6 cellular contexts compared by ENCODE assay signal in the genomic region with DNA sequence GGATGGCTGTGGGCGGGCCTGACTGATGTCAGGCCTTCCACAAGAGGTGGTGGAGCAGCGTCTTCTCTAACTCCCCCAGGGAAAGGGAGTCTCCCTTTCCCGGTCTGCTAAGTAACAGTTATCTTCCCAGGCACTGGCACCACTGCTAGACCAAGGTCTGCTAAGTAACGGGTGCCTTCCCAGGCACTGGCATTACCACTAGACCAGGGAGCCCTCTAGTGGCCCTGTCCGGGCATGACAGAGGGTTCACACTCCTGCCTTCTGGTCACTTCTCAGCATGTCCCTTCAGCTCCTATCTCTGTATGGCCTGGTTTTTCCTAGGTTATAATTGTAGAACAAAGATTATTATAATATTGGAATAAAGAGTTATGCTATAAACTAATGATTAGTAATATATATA. TPM values are rescaled to one million over a fixed set of nuclear protein-coding genes. Genes with fewer than 3 reads are reported as not detected.
DNase-seq lines count a peak whose midpoint lies in the region; ATAC-seq and TF ChIP-seq lines count a peak whose summit lies in the region.
"Not testable (repeated sequence)": the region's sequence is repeated elsewhere in the genome, so short reads cannot be mapped to it uniquely, and the experiment has no call there.

No MANE protein-coding gene starts in this region.

- peak overlapping the region in 6 of 7 donors; percentile 23 to 100 (median 99) for H3K27ac Mint-ChIP-seq in CD4-positive, alpha-beta memory T cell

- H3K27ac ChIP-seq in CD4-positive, alpha-beta memory T cell (ENCODE audit: low read depth, low read length): peak overlapping the region; percentile 74
- H3K27ac ChIP-seq in spleen: peak overlapping the region in 6 of 8 donors; percentile 63 to 100 (median 94)

- intact Hi-C loops in CD4-positive, alpha-beta memory T cell (cut with micrococcal nuclease): loop anchor here (1.0 kb wide), 4 partner anchors 28 to 86 kb away; partner anchors contain the start of gene LAMTOR4
- intact Hi-C loops in spleen (cut with DNase I; ENCODE audit: low total_unique reads): not testable (repeated sequence)

- H3K36me3 Mint-ChIP-seq in CD4-positive, alpha-beta memory T cell: peaks cover 4 to 24% of the 10 kb centered on the region in 2 donors

- 0 to 3% methylated on average over 1 to 2 of the region's 5 CpGs; no CpG with 5 or more reads in 3 of the 5 donors for WGBS in spleen, 5 donors

- H3K4me3 ChIP-seq in CD4-positive, alpha-beta memory T cell (ENCODE audit: low read length in 2 of 2); fibroblast of pulmonary artery (replicated peaks; ENCODE audit: low read depth, low read length): not testable (repeated sequence)
- H3K4me3 ChIP-seq in spleen: peak overlapping the region in 1 of 8 donors; percentile 56

- not testable (repeated sequence) for TF ChIP-seq POLR2A in spleen (IDR thresholded peaks at IDR 0.05)

- H3K4me1 ChIP-seq in CD4-positive, alpha-beta memory T cell (ENCODE audit: insufficient read depth, low read length): peaks cover 42% of the 10 kb centered on the region
- peaks cover 0 to 82% (median 19%) of the 10 kb centered on the region in 6 donors for H3K4me1 ChIP-seq in spleen

- CTCF ChIA-PET in CD4-positive, alpha-beta memory T cell (lab: Charles Lee; ENCODE audit: partially characterized antibody): interaction anchor here (0.6 to 5.3 kb wide), 21 partner anchors 9 to 221 kb away, joined by 3 to 108 read pairs (median 5); partner anchors contain the start of genes AP4M1, LAMTOR4, MBLAC1 and ZCWPW1

- POLR2A ChIA-PET in CD4-positive, alpha-beta memory T cell (lab: Charles Lee; ENCODE audit: partially characterized antibody): interaction anchor here (0.8 to 4.5 kb wide), 8 partner anchors 28 to 90 kb away, joined by 3 to 28 read pairs (median 6); partner anchors contain the start of gene LAMTOR4

- H3K27me3 Mint-ChIP-seq in CD4-positive, alpha-beta memory T cell: not testable (repeated sequence)

- peak; percentile 12 for ATAC-seq in HG02623 (IDR thresholded peaks at IDR 0.05; ENCODE audit: unreplicated experiment)

- H3K9me3 ChIP-seq in CD4-positive, alpha-beta memory T cell (ENCODE audit: control insufficient read depth in 1 of 2, low read length in 2 of 2); spleen: not testable (repeated sequence)

- H3K27me3 ChIP-seq in CD4-positive, alpha-beta memory T cell (ENCODE audit: insufficient read depth, low read length); spleen (replicated peaks in 1 of 7): not testable (repeated sequence)

- H3K4me3 Mint-ChIP-seq in CD4-positive, alpha-beta memory T cell: peak overlapping the region in 7 of 8 donors; percentile 87 to 97 (median 94)

- TF ChIP-seq CTCF in fibroblast of pulmonary artery (IDR thresholded peaks at IDR 0.05; ENCODE audit: low read length, missing control alignments): peak; percentile 46
- TF ChIP-seq CTCF in spleen (IDR thresholded peaks at IDR 0.05 in 8 of 11, conservative IDR thresholded peaks at IDR 0.05 in 3 of 11): peak in 10 of 11 experiments; percentile 12 to 79 (median 57)

- peak; percentile 64 to 86 (median 75) for DNase-seq in CD4-positive, alpha-beta memory T cell
- peak; percentile 36 for DNase-seq in NCI-H748 (lab: John Stamatoyannopoulos, UW; ENCODE audit: unreplicated experiment)
- peak; percentile 75 for DNase-seq in activated T-cell treated with anti-CD3 and anti-CD28 coated beads for 1 hour (ENCODE audit: low read depth)
- peak; percentile 50 for DNase-seq in fibroblast of pulmonary artery (ENCODE audit: low read depth)
- DNase-seq in spleen: peak; percentile 94

- H3K36me3 ChIP-seq in CD4-positive, alpha-beta memory T cell (ENCODE audit: insufficient read depth, low read length): not testable (repeated sequence)
- H3K36me3 ChIP-seq in spleen: peaks cover 0 to 29% (median 8%) of the 10 kb centered on the region in 6 donors

- H3K9me3 Mint-ChIP-seq in CD4-positive, alpha-beta memory T cell: not testable (repeated sequence)

- peaks cover 30 to 71% (median 41%) of the 10 kb centered on the region in 4 donors for H3K4me1 Mint-ChIP-seq in CD4-positive, alpha-beta memory T cell

RNA-seq across cellular contexts. Expression of gene PVRIG, which starts 1.8 kb away (rescaled TPM):
- total RNA-seq in CD4-positive, alpha-beta memory T cell: 10 to 100 TPM; 77.4 to 85.2 TPM
- polyA plus RNA-seq in CD4-positive, alpha-beta memory T cell: 10 to 100 TPM; 68.2 to 87.3 TPM
- 10 to 100 TPM; 21.9 to 58.7 (median 33.9) TPM for total RNA-seq in spleen
- 10 to 100 TPM; 20.3 to 41.2 (median 30.2) TPM for polyA plus RNA-seq in spleen

RNA-seq across cellular contexts. Expression of gene STAG3, which starts 40.2 kb away (rescaled TPM):
- 1 to 10 TPM; 6.5 to 7.7 TPM for total RNA-seq in CD4-positive, alpha-beta memory T cell
- polyA plus RNA-seq in CD4-positive, alpha-beta memory T cell: 1 to 10 TPM; 1.6 to 3.7 TPM
- total RNA-seq in spleen: 10 to 100 TPM in 5 of 7 donors, 1 to 10 TPM in 2; 8.0 to 59.6 (median 31.4) TPM
- 100 to 1,000 TPM in 2 of 3 donors, 10 to 100 TPM in 1; 69.5 to 123 (median 104) TPM for polyA plus RNA-seq in spleen

RNA-seq across cellular contexts. Expression of gene GPC2, which starts 40.8 kb away (rescaled TPM):
- 10 to 100 TPM; 11.8 to 12.5 TPM for total RNA-seq in CD4-positive, alpha-beta memory T cell
- under 1 TPM in 1 of 2 donors, not detected in 1; 0.73 TPM for polyA plus RNA-seq in CD4-positive, alpha-beta memory T cell
- total RNA-seq in spleen: 1 to 10 TPM; 2.4 to 5.3 (median 4.5) TPM
- 1 to 10 TPM; 2.1 to 4.4 (median 4.2) TPM for polyA plus RNA-seq in spleen

RNA-seq across cellular contexts. Expression of gene GAL3ST4, which starts 49.5 kb away (rescaled TPM):
- total RNA-seq in CD4-positive, alpha-beta memory T cell: 1 to 10 TPM; 8.0 to 8.9 TPM
- 1 to 10 TPM; 2.3 to 5.0 TPM for polyA plus RNA-seq in CD4-positive, alpha-beta memory T cell
- total RNA-seq in spleen: 1 to 10 TPM; 1.3 to 6.2 (median 3.0) TPM
- polyA plus RNA-seq in spleen: 1 to 10 TPM; 1.0 to 2.8 (median 1.1) TPM

RNA-seq across cellular contexts. Expression of gene TRAPPC14, which starts 59.4 kb away (rescaled TPM):
- 10 to 100 TPM; 68.7 to 73.0 TPM for total RNA-seq in CD4-positive, alpha-beta memory T cell
- polyA plus RNA-seq in CD4-positive, alpha-beta memory T cell: 1 to 10 TPM; 1.4 to 5.5 TPM
- 10 to 100 TPM; 33.0 to 68.7 (median 48.2) TPM for total RNA-seq in spleen
- polyA plus RNA-seq in spleen: 10 to 100 TPM; 33.0 to 54.5 (median 51.4) TPM

Comparison
In these comparisons a context has a peak if more than half of its experiments do, and no peak if none do; other contexts are left out.
1. DNase-seq: peak in every context shown above with its lines; median percentile 94 in spleen; 75 in CD4-positive, alpha-beta memory T cell; 75 in activated T-cell treated with anti-CD3 and anti-CD28 coated beads for 1 hour; 50 in fibroblast of pulmonary artery; 36 in NCI-H748.